In genomic region chr21:46624050-46624449, GRCh38 we compare ENCODE assay signal across 18 cellular contexts. TPM values are rescaled to one million over a fixed set of nuclear protein-coding genes. Genes with fewer than 3 reads are reported as not detected.
"Had no signal": no experiment of that assay in that cellular context is flagged by ENCODE, and none has a peak within 500 bp of the region (broad histone marks: within the 10 kb centered on the region; RNA-seq: fewer than 3 reads in every experiment).

No MANE protein-coding gene starts in this region.

- H3K27ac Mint-ChIP-seq: activated CD4-positive, alpha-beta memory T cell treated with anti-CD3 and anti-CD28 coated beads, Interleukin-2, amount 10 ng/mL, durations not matched to agents 7 days and 5 days; T-helper 2 cell treated with Interferon-gamma antibody and Interleukin-4, amounts not matched to agents 5 μg/mL and 100 μg/mL, for 36 hours had no signal

- H3K4me1 ChIP-seq: colonic mucosa, psoas muscle had no signal

- H3K36me3 Mint-ChIP-seq: naive B cell had no signal

- H3K4me3 ChIP-seq: cardiac muscle cell, colonic mucosa, psoas muscle, testis had no signal

- H3K27me3 Mint-ChIP-seq: activated CD4-positive, alpha-beta memory T cell treated with anti-CD3 and anti-CD28 coated beads, Interleukin-2, amount 10 ng/mL, durations not matched to agents 7 days and 5 days had no signal

- ATAC-seq: left ventricle myocardium superior, psoas muscle, sciatic nerve had no signal

- H3K9me3 ChIP-seq: testis had no signal

- H3K4me3 Mint-ChIP-seq: activated CD4-positive, alpha-beta memory T cell treated with anti-CD3 and anti-CD28 coated beads, Interleukin-2, amount 10 ng/mL, durations not matched to agents 7 days and 5 days; T-helper 2 cell treated with Interferon-gamma antibody and Interleukin-4, amounts not matched to agents 5 μg/mL and 100 μg/mL, for 36 hours had no signal

- H3K36me3 ChIP-seq: cardiac muscle cell, colonic mucosa had no signal

- H3K27ac ChIP-seq: cardiac muscle cell, colonic mucosa, psoas muscle had no signal

- DNase-seq: activated CD4-positive, alpha-beta memory T cell treated with anti-CD3 and anti-CD28 coated beads, Interleukin-2, amount 10 ng/mL, durations not matched to agents 7 days and 5 days; activated CD4-positive, CD25-positive, alpha-beta regulatory T cell treated with anti-CD3 and anti-CD28 coated beads, Interleukin-2, amount 50 U/mL, for 72 hours; activated CD8-positive, alpha-beta memory T cell treated with anti-CD3 and anti-CD28 coated beads, Interleukin-2, amount 50 U/mL, for 48 hours; colonic mucosa; effector CD4-positive, alpha-beta T cell; kidney; left ventricle myocardium superior; naive B cell; occipital lobe; psoas muscle; stimulated activated CD4-positive, alpha-beta T cell treated with anti-CD3 and anti-CD28 coated beads, Interleukin-2, amount 100 ng/mL, for 24 hours; stimulated activated naive CD4-positive, alpha-beta T cell treated with Interleukin-2 at 50 U/mL for 16 hours; SW 1271; testis had no signal

- H3K27me3 ChIP-seq: cardiac muscle cell, colonic mucosa, testis had no signal

RNA-seq across cellular contexts. Expression of gene S100B, which starts 19.2 kb away (rescaled TPM):
- total RNA-seq: activated CD4-positive, alpha-beta memory T cell treated with anti-CD3 and anti-CD28 coated beads, Interleukin-2, amount 10 ng/mL, durations not matched to agents 7 days and 5 days; fibroblast of lung had no signal
